In the genomic region with DNA sequence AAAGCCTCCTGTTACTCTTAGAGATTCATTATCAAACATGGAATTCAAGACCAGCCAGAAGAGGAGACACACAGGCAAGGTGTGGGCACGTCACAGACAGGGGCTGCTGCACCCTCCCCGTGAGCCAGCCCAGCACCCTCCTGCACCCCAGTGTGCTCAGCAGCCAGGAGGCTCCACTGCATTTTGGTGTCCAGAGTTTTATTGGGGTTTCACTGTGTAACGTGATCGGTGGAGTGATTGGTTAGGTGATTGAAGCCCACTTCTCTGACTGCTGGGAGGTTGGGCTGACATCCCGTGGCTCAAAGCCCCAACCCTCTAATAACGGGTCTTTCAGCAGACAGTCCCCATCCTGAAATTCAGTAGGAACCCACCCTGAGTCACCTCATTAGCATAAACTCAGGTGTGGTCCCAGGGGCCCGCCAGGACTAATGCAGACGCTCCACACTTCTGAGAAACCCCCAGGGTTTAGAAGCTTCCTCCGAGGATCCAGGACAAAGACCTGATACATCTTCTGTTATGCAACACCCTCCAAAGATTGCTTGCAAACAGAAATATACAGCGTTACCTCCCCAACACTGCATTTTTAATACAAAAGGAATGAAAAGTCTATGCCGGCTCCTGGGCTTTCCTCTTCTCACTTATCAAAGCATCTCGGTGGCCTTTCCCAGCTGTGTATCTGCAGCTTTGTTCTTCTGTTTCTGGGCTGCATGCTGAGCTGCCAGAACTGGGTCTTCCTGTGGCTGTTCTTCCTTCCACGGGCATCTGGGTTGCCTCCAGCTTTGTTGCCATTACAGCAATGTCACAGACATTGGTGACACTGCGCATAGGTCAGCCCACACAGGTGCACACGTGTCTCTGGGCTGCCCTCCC, we compare ENCODE assay signal across 1 cellular context.
TF ChIP-seq lines count a peak whose summit lies in the region.

No MANE protein-coding gene starts in this region.

TF ChIP-seq in H1, 55 proteins besides CTCF, POLR2A, EP300 and RAD21:
- no peak for TF ChIP-seq SUZ12 (IDR thresholded peaks at IDR 0.05; ENCODE audit: low read length)
- no peak for TF ChIP-seq CEBPB (IDR thresholded peaks at IDR 0.05; ENCODE audit: low read depth, low read length)
- TF ChIP-seq, protein P1, sequence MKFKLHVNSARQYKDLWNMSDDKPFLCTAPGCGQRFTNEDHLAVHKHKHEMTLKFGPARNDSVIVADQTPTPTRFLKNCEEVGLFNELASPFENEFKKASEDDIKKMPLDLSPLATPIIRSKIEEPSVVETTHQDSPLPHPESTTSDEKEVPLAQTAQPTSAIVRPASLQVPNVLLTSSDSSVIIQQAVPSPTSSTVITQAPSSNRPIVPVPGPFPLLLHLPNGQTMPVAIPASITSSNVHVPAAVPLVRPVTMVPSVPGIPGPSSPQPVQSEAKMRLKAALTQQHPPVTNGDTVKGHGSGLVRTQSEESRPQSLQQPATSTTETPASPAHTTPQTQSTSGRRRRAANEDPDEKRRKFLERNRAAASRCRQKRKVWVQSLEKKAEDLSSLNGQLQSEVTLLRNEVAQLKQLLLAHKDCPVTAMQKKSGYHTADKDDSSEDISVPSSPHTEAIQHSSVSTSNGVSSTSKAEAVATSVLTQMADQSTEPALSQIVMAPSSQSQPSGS (IDR thresholded peaks at IDR 0.05; ENCODE audit: low read length): no peak
- TF ChIP-seq MAFK (IDR thresholded peaks at IDR 0.05; ENCODE audit: low read depth, low read length): no peak
- no peak for TF ChIP-seq SIX5 (IDR thresholded peaks at IDR 0.05; ENCODE audit: low read depth, low read length)
- TF ChIP-seq JUND (IDR thresholded peaks at IDR 0.05; ENCODE audit: low read length): no peak
- TF ChIP-seq SRF (IDR thresholded peaks at IDR 0.05; ENCODE audit: low read depth, low read length): no peak
- no peak for TF ChIP-seq CHD2 (IDR thresholded peaks at IDR 0.05; ENCODE audit: low read length)
- no peak for TF ChIP-seq NANOG (IDR thresholded peaks at IDR 0.05; ENCODE audit: insufficient read depth, low read depth, low read length, poor library complexity, severe bottlenecking)
- TF ChIP-seq KDM1A (IDR thresholded peaks at IDR 0.05; ENCODE audit: borderline replicate concordance, low read length): no peak
